ENCODE assay signal across 20 cellular contexts in genomic region chr21:44454058-44454457, GRCh38. TPM values are rescaled to one million over a fixed set of nuclear protein-coding genes. Genes with fewer than 3 reads are reported as not detected.
DNase-seq lines count a peak whose midpoint lies in the region; ATAC-seq and TF ChIP-seq lines count a peak whose summit lies in the region.
"Had no signal": no experiment of that assay in that cellular context is flagged by ENCODE, and none has a peak within 500 bp of the region (broad histone marks: within the 10 kb centered on the region; RNA-seq: fewer than 3 reads in every experiment).

No MANE protein-coding gene starts in this region.

- CTCF ChIA-PET in activated CD4-positive, alpha-beta memory T cell treated with anti-CD3 and anti-CD28 coated beads, Interleukin-2, amount 10 ng/mL, durations not matched to agents 7 days and 5 days (lab: Charles Lee): no interaction called here
- CTCF ChIA-PET in activated CD4-positive, alpha-beta memory T cell treated with anti-CD3 and anti-CD28 coated beads for 36 hours (lab: Charles Lee): no interaction called here

- H3K9me2 ChIP-seq in GM23338 (ENCODE audit: insufficient read depth): no peaks in the 10 kb centered on the region

- H3K27me3 ChIP-seq in GM23338 (ENCODE audit: insufficient read depth): no peaks in the 10 kb centered on the region

- H2AFZ ChIP-seq in GM23338: no peak overlapping the region

- H3K27me3 Mint-ChIP-seq in activated CD4-positive, alpha-beta memory T cell treated with anti-CD3 and anti-CD28 coated beads, Interleukin-2, amount 10 ng/mL, durations not matched to agents 7 days and 5 days: peaks cover 36% of the 10 kb centered on the region
- peaks cover 9% of the 10 kb centered on the region for H3K27me3 Mint-ChIP-seq in activated CD4-positive, alpha-beta memory T cell treated with anti-CD3 and anti-CD28 coated beads for 36 hours
- peaks cover 12% of the 10 kb centered on the region for H3K27me3 Mint-ChIP-seq in GM23338 (ENCODE audit: insufficient read depth, low read depth, poor library complexity)
- peaks cover 36% of the 10 kb centered on the region for H3K27me3 Mint-ChIP-seq in central memory CD8-positive, alpha-beta T cell
- peaks cover 44% of the 10 kb centered on the region for H3K27me3 Mint-ChIP-seq in nephron progenitor cell (ENCODE audit: low read depth, poor library complexity)

- intact Hi-C loops in activated CD4-positive, alpha-beta memory T cell treated with anti-CD3 and anti-CD28 coated beads for 36 hours (cut with micrococcal nuclease): loop anchor here (2.0 to 10.0 kb wide), 2 partner anchors 25 to 119 kb away; partner anchors contain the start of gene CFAP410

- TF ChIP-seq CTCF in GM23338 (conservative IDR thresholded peaks at IDR 0.05; ENCODE audit: low read depth in 2 of 2) (no peak), nephron progenitor cell (IDR thresholded peaks at IDR 0.05) (no peak)

- H3K36me3 Mint-ChIP-seq in activated CD4-positive, alpha-beta memory T cell treated with anti-CD3 and anti-CD28 coated beads, Interleukin-2, amount 10 ng/mL, durations not matched to agents 7 days and 5 days (ENCODE audit: low read depth): no peaks in the 10 kb centered on the region
- H3K36me3 Mint-ChIP-seq in activated CD4-positive, alpha-beta memory T cell treated with anti-CD3 and anti-CD28 coated beads for 36 hours: no peaks in the 10 kb centered on the region
- peaks cover 3% of the 10 kb centered on the region; the same call in 1 of the 3 replicates for H3K36me3 Mint-ChIP-seq in GM23338 (ENCODE audit: low read depth)
- peaks cover 4% of the 10 kb centered on the region for H3K36me3 Mint-ChIP-seq in central memory CD8-positive, alpha-beta T cell (ENCODE audit: insufficient read depth)
- H3K36me3 Mint-ChIP-seq in nephron progenitor cell (ENCODE audit: low read depth): no peaks in the 10 kb centered on the region
- H3K36me3 Mint-ChIP-seq: stimulated activated naive B cell treated with anti-CD40 and anti-IgM and Interleukin-4, amounts not matched to agents 10 μg/mL and 1 μg/mL and 100 μg/mL, for 72 hours had no signal

- peaks cover 13% of the 10 kb centered on the region for H3K9me3 Mint-ChIP-seq in activated CD4-positive, alpha-beta memory T cell treated with anti-CD3 and anti-CD28 coated beads, Interleukin-2, amount 10 ng/mL, durations not matched to agents 7 days and 5 days
- H3K9me3 Mint-ChIP-seq in activated CD4-positive, alpha-beta memory T cell treated with anti-CD3 and anti-CD28 coated beads for 36 hours: peaks cover 12% of the 10 kb centered on the region
- H3K9me3 Mint-ChIP-seq in GM23338 (no peaks in the 10 kb centered on the region), nephron progenitor cell (peaks cover 33% of the 10 kb centered on the region)
- peaks cover 9% of the 10 kb centered on the region for H3K9me3 Mint-ChIP-seq in central memory CD8-positive, alpha-beta T cell

- no peak for DNase-seq in activated CD4-positive, alpha-beta memory T cell treated with anti-CD3 and anti-CD28 coated beads, Interleukin-2, amount 10 ng/mL, durations not matched to agents 7 days and 5 days
- DNase-seq in activated CD4-positive, alpha-beta memory T cell treated with anti-CD3 and anti-CD28 coated beads for 36 hours: no peak
- DNase-seq in GM23338 (ENCODE audit: low spot score): no peak
- DNase-seq in central memory CD8-positive, alpha-beta T cell (ENCODE audit: low spot score in 2 of 2): no peak
- no peak for DNase-seq in nephron progenitor cell
- DNase-seq in NCI-H2081 treated with DMSO at 0.1 percent for 48 hours (lab: John Stamatoyannopoulos, UW): no peak
- no peak for DNase-seq in NCI-H2227 treated with DMSO at 0.1 percent for 48 hours (lab: John Stamatoyannopoulos, UW)
- DNase-seq in NCI-H2029 (lab: John Stamatoyannopoulos, UW): no peak
- DNase-seq: amygdala; central memory CD4-positive, alpha-beta T cell; DMS79; effector CD4-positive, alpha-beta T cell; NCI-H1105 treated with DMSO at 0.1 percent for 48 hours; NCI-H2171; Right ventricle myocardium superior; stimulated activated naive B cell treated with anti-CD40 and anti-IgM and Interleukin-4, amounts not matched to agents 10 μg/mL and 1 μg/mL and 100 μg/mL, for 72 hours; transverse colon had no signal

- no peak for ATAC-seq in GM23338
- no peak for ATAC-seq in central memory CD8-positive, alpha-beta T cell (replicated peaks; ENCODE audit: extremely low read depth, poor library complexity, severe bottlenecking)

- no peaks in the 10 kb centered on the region for H3K79me2 ChIP-seq in GM23338 (replicated peaks; ENCODE audit: insufficient read depth)

- H3K4me3 Mint-ChIP-seq in activated CD4-positive, alpha-beta memory T cell treated with anti-CD3 and anti-CD28 coated beads, Interleukin-2, amount 10 ng/mL, durations not matched to agents 7 days and 5 days: peak overlapping the region; percentile 45
- no peak overlapping the region for H3K4me3 Mint-ChIP-seq in activated CD4-positive, alpha-beta memory T cell treated with anti-CD3 and anti-CD28 coated beads for 36 hours
- H3K4me3 Mint-ChIP-seq in GM23338 (peak overlapping the region; percentile 61), nephron progenitor cell (peak overlapping the region; percentile 65)
- H3K4me3 Mint-ChIP-seq in central memory CD8-positive, alpha-beta T cell: peak overlapping the region; percentile 54

- peaks cover 5% of the 10 kb centered on the region for H3K4me1 Mint-ChIP-seq in activated CD4-positive, alpha-beta memory T cell treated with anti-CD3 and anti-CD28 coated beads, Interleukin-2, amount 10 ng/mL, durations not matched to agents 7 days and 5 days
- no peaks in the 10 kb centered on the region for H3K4me1 Mint-ChIP-seq in activated CD4-positive, alpha-beta memory T cell treated with anti-CD3 and anti-CD28 coated beads for 36 hours (ENCODE audit: low read depth)
- H3K4me1 Mint-ChIP-seq in GM23338: peaks cover 6% of the 10 kb centered on the region; the same call in 1 of the 3 replicates
- H3K4me1 Mint-ChIP-seq in central memory CD8-positive, alpha-beta T cell: no peaks in the 10 kb centered on the region
- peaks cover 16% of the 10 kb centered on the region for H3K4me1 Mint-ChIP-seq in nephron progenitor cell

- H3K27ac ChIP-seq in GM23338 (ENCODE audit: low read depth): no peak overlapping the region
- H3K27ac ChIP-seq: C4-2B had no signal

- no peaks in the 10 kb centered on the region for H4K20me1 ChIP-seq in GM23338 (replicated peaks; ENCODE audit: insufficient read depth)

- H3K36me3 ChIP-seq in GM23338 (ENCODE audit: insufficient read depth): no peaks in the 10 kb centered on the region
- H3K36me3 ChIP-seq: transverse colon had no signal

- POLR2A ChIA-PET in activated CD4-positive, alpha-beta memory T cell treated with anti-CD3 and anti-CD28 coated beads, Interleukin-2, amount 10 ng/mL, durations not matched to agents 7 days and 5 days (lab: Charles Lee): no interaction called here
- POLR2A ChIA-PET in activated CD4-positive, alpha-beta memory T cell treated with anti-CD3 and anti-CD28 coated beads for 36 hours (lab: Charles Lee): no interaction called here

- H3K4me2 ChIP-seq in GM23338: peak overlapping the region; percentile 85; the same call in 1 of the 2 replicates

- no peaks in the 10 kb centered on the region for H3F3A ChIP-seq in GM23338 (replicated peaks; ENCODE audit: low read depth)

- H3K4me3 ChIP-seq in GM23338: no peak overlapping the region
- H3K4me3 ChIP-seq: lung had no signal

- no peak overlapping the region for H3K27ac Mint-ChIP-seq in activated CD4-positive, alpha-beta memory T cell treated with anti-CD3 and anti-CD28 coated beads, Interleukin-2, amount 10 ng/mL, durations not matched to agents 7 days and 5 days
- no peak overlapping the region for H3K27ac Mint-ChIP-seq in activated CD4-positive, alpha-beta memory T cell treated with anti-CD3 and anti-CD28 coated beads for 36 hours
- H3K27ac Mint-ChIP-seq in GM23338: no peak overlapping the region
- no peak overlapping the region for H3K27ac Mint-ChIP-seq in central memory CD8-positive, alpha-beta T cell (ENCODE audit: low read depth)
- no peak overlapping the region for H3K27ac Mint-ChIP-seq in nephron progenitor cell
- H3K27ac Mint-ChIP-seq: stimulated activated naive B cell treated with anti-CD40 and anti-IgM and Interleukin-4, amounts not matched to agents 10 μg/mL and 1 μg/mL and 100 μg/mL, for 72 hours had no signal

- H3K4me1 ChIP-seq in GM23338 (ENCODE audit: insufficient read depth): no peaks in the 10 kb centered on the region

TF ChIP-seq in GM23338, 12 proteins besides CTCF, POLR2A, EP300 and RAD21 (continues in another document):
- no peak for TF ChIP-seq ZNF114 (CRISPR knock-in tag; IDR thresholded peaks at IDR 0.05)
- no peak for TF ChIP-seq POLR2AphosphoS5 (IDR thresholded peaks at IDR 0.05; ENCODE audit: low read depth)
- TF ChIP-seq STAT1 (IDR thresholded peaks at IDR 0.05; ENCODE audit: unreplicated experiment): no peak
- no peak for TF ChIP-seq CREB1 (CRISPR knock-in tag; IDR thresholded peaks at IDR 0.05; ENCODE audit: low read depth)
- TF ChIP-seq ZNF331 (CRISPR knock-in tag; IDR thresholded peaks at IDR 0.05; ENCODE audit: low read depth): no peak
- no peak for TF ChIP-seq ETS1 (IDR thresholded peaks at IDR 0.05)
- TF ChIP-seq JUNB (IDR thresholded peaks at IDR 0.05; ENCODE audit: unreplicated experiment): no peak
- TF ChIP-seq NANOG (IDR thresholded peaks at IDR 0.05; ENCODE audit: borderline replicate concordance): no peak

RNA-seq across cellular contexts. Expression of gene LRRC3, which starts 1.3 kb away (rescaled TPM):
- total RNA-seq in activated CD4-positive, alpha-beta memory T cell treated with anti-CD3 and anti-CD28 coated beads, Interleukin-2, amount 10 ng/mL, durations not matched to agents 7 days and 5 days: 1 to 10 TPM; 3.7 to 3.8 TPM
- 1 to 10 TPM; 2.6 to 2.8 TPM for total RNA-seq in activated CD4-positive, alpha-beta memory T cell treated with anti-CD3 and anti-CD28 coated beads for 36 hours
- 4.4 and 6.8 TPM in 2 replicates for total RNA-seq in GM23338 (2014; rRNA removed; shearing (Covaris generic))
- polyA plus RNA-seq in GM23338 (2016; fragmentation: Nextera tagmentation; extraction: Ambion mirVana): 0.95 and 1.2 TPM in 2 replicates
- total RNA-seq: OCI-LY7 had no signal
